ENCODE assay signal across 8 cellular contexts in the genomic region with DNA sequence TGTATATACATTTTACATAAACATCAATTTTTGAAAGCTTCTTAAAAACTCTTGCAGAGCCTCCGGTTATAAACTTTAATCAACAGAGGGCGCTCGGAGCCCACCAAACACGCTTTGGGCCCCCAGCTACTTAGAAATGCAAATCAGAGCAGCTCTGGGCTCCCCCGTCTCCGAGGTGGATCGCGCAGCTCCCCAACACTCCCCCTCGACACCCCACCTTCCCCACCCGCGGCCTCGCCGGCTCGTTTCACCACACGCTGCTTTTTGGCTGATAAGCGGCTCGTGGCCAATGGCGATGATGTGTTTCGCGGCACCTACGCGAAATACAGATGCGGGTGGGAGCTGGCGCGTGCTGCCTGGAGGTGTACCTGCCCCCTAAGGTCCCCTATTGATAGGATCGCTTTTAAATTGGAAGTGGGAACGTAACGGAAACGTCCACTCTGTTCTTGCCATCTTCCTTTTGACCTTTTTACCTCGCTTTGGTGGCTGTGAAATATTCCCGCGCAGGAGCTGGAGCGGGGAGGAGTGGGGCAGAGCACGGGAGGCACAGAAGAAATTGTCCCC. TPM values are rescaled to one million over a fixed set of nuclear protein-coding genes. Genes with fewer than 3 reads are reported as not detected.
A peak's percentile ranks its signal among the peaks of the same experiment; 100 is the strongest.
DNase-seq lines count a peak whose midpoint lies in the region; ATAC-seq, FAIRE-seq and TF ChIP-seq lines count a peak whose summit lies in the region.

No MANE protein-coding gene starts in this region.

- TF ChIP-seq CTCF in 22Rv1 (IDR thresholded peaks at IDR 0.05) (peak; percentile 91), ascending aorta (IDR thresholded peaks at IDR 0.05) (peak; percentile 8 to 62 (median 49)), hepatocyte (IDR thresholded peaks at IDR 0.05; ENCODE audit: poor library complexity) (peak; percentile 91)

- peak overlapping the region; percentile 16 for H2AFZ ChIP-seq in hepatocyte

- H3K79me2 ChIP-seq in hepatocyte, result peaks cover 30% of the 10 kb centered on the region

- H3K36me3 ChIP-seq in ascending aorta (no peaks in the 10 kb centered on the region), hepatocyte (replicated peaks; ENCODE audit: insufficient read depth, low read depth) (no peaks in the 10 kb centered on the region)

- no peak for FAIRE-seq in GM12892 (lab: Jason Lieb, UNC)

- H3K27ac Mint-ChIP-seq in T-helper 2 cell treated with Interferon-gamma antibody and Interleukin-4, amounts not matched to agents 5 μg/mL and 100 μg/mL, for 36 hours, result no peak overlapping the region

- DNase-seq in GM12892 (ENCODE audit: insufficient read length) (peak; percentile 59), NCI-H128 (lab: John Stamatoyannopoulos, UW; ENCODE audit: unreplicated experiment) (peak; percentile 82), ascending aorta (ENCODE audit: low spot score in 2 of 2) (no peak), hepatocyte (ENCODE audit: low spot score) (peak; percentile 88), putamen (ENCODE audit: low spot score) (peak; percentile 64)
- peak; percentile 51 for DNase-seq in T-helper 2 cell treated with Interferon-gamma antibody and Interleukin-4, amounts not matched to agents 5 μg/mL and 100 μg/mL, for 36 hours (ENCODE audit: low spot score)

- H3K9me3 Mint-ChIP-seq in T-helper 2 cell treated with Interferon-gamma antibody and Interleukin-4, amounts not matched to agents 5 μg/mL and 100 μg/mL, for 36 hours, result no peaks in the 10 kb centered on the region

- no peak for ATAC-seq in GM19035 (IDR thresholded peaks at IDR 0.05; ENCODE audit: unreplicated experiment)

- H3K4me1 ChIP-seq in ascending aorta, result peaks cover 8 to 22% of the 10 kb centered on the region in 2 donors
- H3K4me1 ChIP-seq in hepatocyte (ENCODE audit: insufficient read depth), result peaks cover 7% of the 10 kb centered on the region

- peak overlapping the region; percentile 70 to 71 for H3K4me3 ChIP-seq in ascending aorta
- peak overlapping the region; percentile 91 for H3K4me3 ChIP-seq in hepatocyte

- peaks cover 10% of the 10 kb centered on the region for H3K4me1 Mint-ChIP-seq in T-helper 2 cell treated with Interferon-gamma antibody and Interleukin-4, amounts not matched to agents 5 μg/mL and 100 μg/mL, for 36 hours (ENCODE audit: low read depth)

- peaks cover 7% of the 10 kb centered on the region for H4K20me1 ChIP-seq in hepatocyte (ENCODE audit: insufficient read depth, poor library complexity, severe bottlenecking)

- H3K36me3 Mint-ChIP-seq in T-helper 2 cell treated with Interferon-gamma antibody and Interleukin-4, amounts not matched to agents 5 μg/mL and 100 μg/mL, for 36 hours (ENCODE audit: low read depth), result no peaks in the 10 kb centered on the region

- H3K27me3 Mint-ChIP-seq in T-helper 2 cell treated with Interferon-gamma antibody and Interleukin-4, amounts not matched to agents 5 μg/mL and 100 μg/mL, for 36 hours (ENCODE audit: low read depth), result peaks cover 68% of the 10 kb centered on the region

- H3K9me2 ChIP-seq in hepatocyte (replicated peaks; ENCODE audit: insufficient read depth), result no peaks in the 10 kb centered on the region

- no peak overlapping the region for H3K27ac ChIP-seq in 22Rv1
- no peak overlapping the region for H3K27ac ChIP-seq in ascending aorta
- peak overlapping the region; percentile 25 for H3K27ac ChIP-seq in hepatocyte

- H3K9me3 ChIP-seq in ascending aorta (no peaks in the 10 kb centered on the region), hepatocyte (ENCODE audit: low read depth) (no peaks in the 10 kb centered on the region)

- intact Hi-C loops in ascending aorta (cut with DNase I), result loop anchor here (5.0 kb wide), 1 partner anchor 854 kb away; no protein-coding TSS in a partner anchor

- TF ChIP-seq POLR2A in GM12892 (IDR thresholded peaks at IDR 0.05; ENCODE audit: low read depth, low read length), result no peak

- peak overlapping the region; percentile 84 for H3K4me2 ChIP-seq in hepatocyte

- H3K27me3 ChIP-seq in ascending aorta, result peaks cover 9% of the 10 kb centered on the region
- no peaks in the 10 kb centered on the region for H3K27me3 ChIP-seq in hepatocyte

- H3K4me3 Mint-ChIP-seq in T-helper 2 cell treated with Interferon-gamma antibody and Interleukin-4, amounts not matched to agents 5 μg/mL and 100 μg/mL, for 36 hours, result peak overlapping the region; percentile 78

- 1% methylated on average over 32 of the region's 34 CpGs for WGBS in hepatocyte (ENCODE audit: low lambda C conversion rate, missing lambda C conversion rate)

RNA-seq across cellular contexts. Expression of gene KIF26B, which starts 1.6 kb away (rescaled TPM):
- polyA plus RNA-seq in GM12892 (2012; ENCODE audit: missing spikeins), result 1.9 TPM
- not detected for total RNA-seq in ascending aorta
- total RNA-seq in hepatocyte, result 19.8 and 21.6 TPM in 2 replicates
- polyA plus RNA-seq in hepatocyte, result 11.3 and 12.7 TPM in 2 replicates

Comparison
In these comparisons a context has a peak if more than half of its experiments do, and no peak if none do; other contexts are left out.
1. DNase-seq: peak in GM12892 (single experiment), NCI-H128 (single experiment), T-helper 2 cell treated with Interferon-gamma antibody and Interleukin-4, amounts not matched to agents 5 μg/mL and 100 μg/mL, for 36 hours (single experiment), hepatocyte (single experiment) and putamen (single experiment); none in ascending aorta (0 of 2).
2. RNA of gene KIF26B, which starts 1.6 kb away (total RNA-seq): 19.8 to 21.6 TPM in hepatocyte; not detected in ascending aorta (single experiment); every median in the first group is over 10 times any median in the second.
3. Peak in every context shown above with its lines, with median percentiles within 50 percentile points of each other: CTCF ChIP-seq.